In the genomic region with DNA sequence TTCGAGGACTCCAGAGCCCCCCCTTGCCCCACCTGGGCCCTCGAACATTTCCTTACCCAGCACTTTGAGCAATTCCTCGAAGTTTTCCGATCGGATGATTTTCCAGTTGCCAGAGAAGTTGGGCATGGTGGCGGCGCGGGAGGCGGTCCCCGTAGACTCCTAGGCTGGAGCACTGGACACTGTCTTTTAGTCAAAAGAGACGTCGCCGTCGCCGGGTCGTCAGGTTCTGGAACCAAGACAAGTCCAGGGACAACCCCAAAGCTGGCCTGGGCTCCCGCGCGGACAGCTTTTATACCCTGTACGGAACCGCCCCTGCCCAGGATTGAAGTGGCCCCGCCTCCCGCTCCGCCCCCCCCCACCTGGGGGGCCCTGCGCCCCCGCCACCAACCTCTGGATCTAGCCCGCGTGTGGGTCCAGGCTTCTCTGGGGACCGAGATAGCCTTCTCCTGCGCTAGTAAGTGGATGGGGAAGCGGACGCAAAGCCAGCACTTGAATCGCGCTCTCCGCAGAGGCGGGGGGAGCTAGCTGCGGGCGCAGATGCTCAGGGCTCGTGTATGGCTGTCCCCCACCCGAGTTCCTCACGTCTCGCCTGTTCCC, we compare ENCODE assay signal across 8 cellular contexts. TPM values are rescaled to one million over a fixed set of nuclear protein-coding genes. Genes with fewer than 3 reads are reported as not detected.
A peak's percentile ranks its signal among the peaks of the same experiment; 100 is the strongest.
DNase-seq lines count a peak whose midpoint lies in the region; ATAC-seq and TF ChIP-seq lines count a peak whose summit lies in the region.

A gene (minus strand): TSS at position 263 of the 597 bp plus-strand sequence. CDS start 137 bp downstream, at position 126.

- TF ChIP-seq CTCF in SU-DHL-6 (IDR thresholded peaks at IDR 0.05; ENCODE audit: insufficient read depth, low read length, poor library complexity, severe bottlenecking) (no peak), mesothelial cell of epicardium (IDR thresholded peaks at IDR 0.05; ENCODE audit: unreplicated experiment) (no peak), thyroid gland (IDR thresholded peaks at IDR 0.05) (no peak)

- H3K36me3 Mint-ChIP-seq in mesothelial cell of epicardium = peaks cover 2% of the 10 kb centered on the region

- H3K9me3 Mint-ChIP-seq in mesothelial cell of epicardium = no peaks in the 10 kb centered on the region

- H3K27me3 ChIP-seq in SU-DHL-6 (ENCODE audit: low read length) = no peaks in the 10 kb centered on the region
- H3K27me3 ChIP-seq in thyroid gland = no peaks in the 10 kb centered on the region

- H4K20me1 ChIP-seq in SU-DHL-6 (ENCODE audit: low read depth, low read length) = no peaks in the 10 kb centered on the region

- H3K79me2 ChIP-seq in SU-DHL-6 (ENCODE audit: insufficient read depth, low read length) = no peaks in the 10 kb centered on the region

- H3K27me3 Mint-ChIP-seq in mesothelial cell of epicardium (ENCODE audit: low read depth) = no peaks in the 10 kb centered on the region

- no peaks in the 10 kb centered on the region for H3F3A ChIP-seq in SU-DHL-6 (ENCODE audit: insufficient read depth)

- H3K27ac Mint-ChIP-seq in mesothelial cell of epicardium = peak within 1 kb of the TSS; percentile 96

- H3K9me3 ChIP-seq in SU-DHL-6 (ENCODE audit: insufficient read depth, low read length) = no peaks in the 10 kb centered on the region
- no peaks in the 10 kb centered on the region for H3K9me3 ChIP-seq in thyroid gland

- H3K4me3 ChIP-seq in SU-DHL-6 (ENCODE audit: insufficient read depth, low read length, poor library complexity, severe bottlenecking) (no peak within 1 kb of the TSS), thyroid gland (replicated peaks in 1 of 3) (peak within 1 kb of the TSS in 2 of 3 donors; percentile 28 to 34)

- H3K27ac ChIP-seq in SU-DHL-6 (ENCODE audit: low read depth, low read length) = no peak within 1 kb of the TSS
- peak within 1 kb of the TSS; percentile 65 for H3K27ac ChIP-seq in cingulate gyrus (ENCODE audit: low read depth, low read length)
- H3K27ac ChIP-seq in thyroid gland = peak within 1 kb of the TSS; percentile 6 to 59 (median 33)

- 3 to 6% methylated on average over 16 of the region's 42 CpGs for WGBS in thyroid gland, 2 donors

- no peak within 1 kb of the TSS for H3K9ac ChIP-seq in SU-DHL-6 (ENCODE audit: low read length)

- no peaks in the 10 kb centered on the region for H3K9me2 ChIP-seq in SU-DHL-6 (replicated peaks; ENCODE audit: insufficient read depth, low read length)

- intact Hi-C loops in thyroid gland (cut with DNase I) = no loop called here

- H3K4me1 Mint-ChIP-seq in mesothelial cell of epicardium = peaks cover 83% of the 10 kb centered on the region

- DNase-seq in NCI-H510A treated with DMSO at 0.1 percent for 48 hours (lab: John Stamatoyannopoulos, UW) (peak; percentile 81), NCI-H510A (lab: John Stamatoyannopoulos, UW) (no peak), mesothelial cell of epicardium (ENCODE audit: low spot score in 2 of 2, unreplicated experiment in 2 of 2) (peak; percentile 51 to 64), thyroid gland (peak; percentile 40 to 44), SIG-M5 (lab: John Stamatoyannopoulos, UW) (no peak)

- H2AFZ ChIP-seq in SU-DHL-6 (ENCODE audit: low read depth, low read length, severe bottlenecking) = no peak within 1 kb of the TSS

- H3K4me3 Mint-ChIP-seq in mesothelial cell of epicardium = peak within 1 kb of the TSS; percentile 84

- peaks cover 40 to 52% of the 10 kb centered on the region in 2 donors for H3K4me1 ChIP-seq in thyroid gland

- ATAC-seq in GM19023 (IDR thresholded peaks at IDR 0.05; ENCODE audit: unreplicated experiment) = no peak

- H3K4me2 ChIP-seq in SU-DHL-6 (ENCODE audit: low read depth, low read length, poor library complexity, severe bottlenecking) = peak within 1 kb of the TSS; percentile 51

- peak in 1 of 2 donors; percentile 28 for TF ChIP-seq POLR2A in thyroid gland (IDR thresholded peaks at IDR 0.05)

- H3K36me3 ChIP-seq in SU-DHL-6 (ENCODE audit: low read length) (no peaks in the 10 kb centered on the region), thyroid gland (no peaks in the 10 kb centered on the region)

RNA-seq across cellular contexts. Expression of the gene that starts here (rescaled TPM):
- 676 to 704 TPM (median 686 TPM) in 3 replicates for total RNA-seq in mesothelial cell of epicardium
- total RNA-seq in thyroid gland = 10 to 100 TPM in 1 of 4 donors, 1 to 10 TPM in 2, not detected in 1; 3.0 to 15.3 (median 4.5) TPM

Comparison
In these comparisons a context has a peak if more than half of its experiments do, and no peak if none do; other contexts are left out.
1. RNA of the gene that starts here (total RNA-seq): 676 to 704 TPM in mesothelial cell of epicardium; 3.0 to 15.3 TPM in thyroid gland; every median in the first group is over 10 times any median in the second.
2. DNase-seq: peak in NCI-H510A treated with DMSO at 0.1 percent for 48 hours (single experiment), mesothelial cell of epicardium (2 of 2) and thyroid gland (2 of 2); none in NCI-H510A (single experiment) and SIG-M5 (single experiment).